Comparison of ENCODE assay signal across 13 cellular contexts in genomic region chr1:71089536-71090270, GRCh38. TPM values are rescaled to one million over a fixed set of nuclear protein-coding genes. Genes with fewer than 3 reads are reported as not detected.
DNase-seq lines count a peak whose midpoint lies in the region; ATAC-seq and TF ChIP-seq lines count a peak whose summit lies in the region.
"Had no signal": no experiment of that assay in that cellular context is flagged by ENCODE, and none has a peak within 500 bp of the region (broad histone marks: within the 10 kb centered on the region; RNA-seq: fewer than 3 reads in every experiment).

No MANE protein-coding gene starts in this region.

- H3K4me1 Mint-ChIP-seq in activated naive CD8-positive, alpha-beta T cell treated with anti-CD3 and anti-CD28 coated beads, Interleukin-2, amount 50 U/mL, for 24 hours = no peaks in the 10 kb centered on the region
- H3K4me1 Mint-ChIP-seq: activated CD4-positive, alpha-beta T cell treated with anti-CD3 and anti-CD28 coated beads, Interleukin-2, amount 10 ng/mL, durations not matched to agents 7 days and 5 days; central memory CD8-positive, alpha-beta T cell had no signal

- no peak for ATAC-seq in activated naive CD8-positive, alpha-beta T cell treated with anti-CD3 and anti-CD28 coated beads, Interleukin-2, amount 50 U/mL, for 24 hours
- no peak for ATAC-seq in HG02623 (IDR thresholded peaks at IDR 0.05; ENCODE audit: unreplicated experiment)
- ATAC-seq in left cardiac atrium = no peak
- ATAC-seq: left ventricle myocardium superior had no signal

- H3K4me1 ChIP-seq in sigmoid colon = peaks cover 0 to 14% (median 10%) of the 10 kb centered on the region in 4 donors
- H3K4me1 ChIP-seq: BLaER1 treated with 17β-estradiol and CSF1 and Interleukin-3, amounts not matched to agents 10 nM and 100 nM had no signal

- DNase-seq in COLO829 (ENCODE audit: low spot score) (peak; percentile 23), amniotic stem cell (lab: John Stamatoyannopoulos, UW) (peak; percentile 11), fibroblast of villous mesenchyme (ENCODE audit: low read depth) (peak; percentile 64), sigmoid colon (no peak), left cardiac atrium (no peak)
- DNase-seq in activated naive CD8-positive, alpha-beta T cell treated with anti-CD3 and anti-CD28 coated beads, Interleukin-2, amount 50 U/mL, for 24 hours = no peak
- no peak for DNase-seq in activated CD4-positive, CD25-positive, alpha-beta regulatory T cell (lab: John Stamatoyannopoulos, UW)
- DNase-seq: activated CD4-positive, alpha-beta T cell treated with anti-CD3 and anti-CD28 coated beads, Interleukin-2, amount 10 ng/mL, durations not matched to agents 7 days and 5 days; left ventricle myocardium superior had no signal

- H3K27ac ChIP-seq in sigmoid colon = peak overlapping the region; percentile 18 to 87 (median 52)
- H3K27ac ChIP-seq: BLaER1 treated with 17β-estradiol and CSF1 and Interleukin-3, amounts not matched to agents 10 nM and 100 nM had no signal

- 62 to 66% methylated on average over 6 of the region's 6 CpGs for WGBS in sigmoid colon, 2 donors

- TF ChIP-seq CTCF in fibroblast of villous mesenchyme (IDR thresholded peaks at IDR 0.05; ENCODE audit: insufficient read depth, low read depth, low read length) = no peak
- TF ChIP-seq CTCF in sigmoid colon (IDR thresholded peaks at IDR 0.05) = no peak

- intact Hi-C loops in sigmoid colon (cut with DNase I) (no loop called here), left cardiac atrium (cut with DNase I) (loop anchor here in 1 of 2 donors (5.0 kb wide), 1 partner anchor 418 kb away; no protein-coding TSS in a partner anchor)

- no peak overlapping the region for H3K27ac Mint-ChIP-seq in activated naive CD8-positive, alpha-beta T cell treated with anti-CD3 and anti-CD28 coated beads, Interleukin-2, amount 50 U/mL, for 24 hours
- H3K27ac Mint-ChIP-seq: activated CD4-positive, alpha-beta T cell treated with anti-CD3 and anti-CD28 coated beads, Interleukin-2, amount 10 ng/mL, durations not matched to agents 7 days and 5 days had no signal

- H3K36me3 ChIP-seq in sigmoid colon = no peaks in the 10 kb centered on the region
- H3K36me3 ChIP-seq: BLaER1 treated with 17β-estradiol and CSF1 and Interleukin-3, amounts not matched to agents 10 nM and 100 nM had no signal

- no peak for TF ChIP-seq EP300 in sigmoid colon (IDR thresholded peaks at IDR 0.05)

- H3K4me3 Mint-ChIP-seq in activated naive CD8-positive, alpha-beta T cell treated with anti-CD3 and anti-CD28 coated beads, Interleukin-2, amount 50 U/mL, for 24 hours = no peak overlapping the region
- H3K4me3 Mint-ChIP-seq: activated CD4-positive, alpha-beta T cell treated with anti-CD3 and anti-CD28 coated beads, Interleukin-2, amount 10 ng/mL, durations not matched to agents 7 days and 5 days; central memory CD8-positive, alpha-beta T cell had no signal

- H3K4me3 ChIP-seq in fibroblast of villous mesenchyme (ENCODE audit: low read depth, low read length) (no peak overlapping the region), sigmoid colon (no peak overlapping the region)
- H3K4me3 ChIP-seq: BLaER1 treated with 17β-estradiol and CSF1 and Interleukin-3, amounts not matched to agents 10 nM and 100 nM had no signal

- H3K27me3 Mint-ChIP-seq in activated naive CD8-positive, alpha-beta T cell treated with anti-CD3 and anti-CD28 coated beads, Interleukin-2, amount 50 U/mL, for 24 hours = peaks cover 13% of the 10 kb centered on the region

- H3K9me3 ChIP-seq in sigmoid colon = no peaks in the 10 kb centered on the region
- H3K9me3 ChIP-seq: BLaER1 treated with 17β-estradiol and CSF1 and Interleukin-3, amounts not matched to agents 10 nM and 100 nM had no signal

- TF ChIP-seq POLR2A in sigmoid colon (IDR thresholded peaks at IDR 0.05) = no peak

- H3K36me3 Mint-ChIP-seq in activated naive CD8-positive, alpha-beta T cell treated with anti-CD3 and anti-CD28 coated beads, Interleukin-2, amount 50 U/mL, for 24 hours (ENCODE audit: low read depth) = no peaks in the 10 kb centered on the region

- H3K9me3 Mint-ChIP-seq in activated naive CD8-positive, alpha-beta T cell treated with anti-CD3 and anti-CD28 coated beads, Interleukin-2, amount 50 U/mL, for 24 hours = no peaks in the 10 kb centered on the region
- H3K9me3 Mint-ChIP-seq: activated CD4-positive, alpha-beta T cell treated with anti-CD3 and anti-CD28 coated beads, Interleukin-2, amount 10 ng/mL, durations not matched to agents 7 days and 5 days; central memory CD8-positive, alpha-beta T cell had no signal

- H3K27me3 ChIP-seq in sigmoid colon = no peaks in the 10 kb centered on the region
- H3K27me3 ChIP-seq: BLaER1 treated with 17β-estradiol and CSF1 and Interleukin-3, amounts not matched to agents 10 nM and 100 nM had no signal

RNA-seq across cellular contexts. Expression of gene ZRANB2, which starts 8.9 kb away (rescaled TPM):
- total RNA-seq in fibroblast of villous mesenchyme (23.8 and 47.1 TPM in 2 replicates), sigmoid colon (100 to 1,000 TPM in 1 of 4 donors, 10 to 100 TPM in 3; 63.4 to 119 (median 85.2) TPM), left cardiac atrium (10 to 100 TPM; 49.2 to 54.5 TPM)
- polyA plus RNA-seq in sigmoid colon = 10 to 100 TPM; 18.5 to 44.3 (median 19.2) TPM

RNA-seq across cellular contexts. Expression of gene PTGER3, which starts 42.1 kb away (rescaled TPM):
- total RNA-seq in fibroblast of villous mesenchyme (0.86 and 0.97 TPM in 2 replicates), sigmoid colon (10 to 100 TPM; 26.8 to 52.4 (median 38.7) TPM), left cardiac atrium (10 to 100 TPM; 14.9 to 22.6 TPM)
- 1 to 10 TPM in 1 of 3 donors, under 1 TPM in 2; 0.46 to 4.0 (median 0.60) TPM for polyA plus RNA-seq in sigmoid colon
- total RNA-seq: G401 had no signal

Comparison
In these comparisons a context has a peak if more than half of its experiments do, and no peak if none do; other contexts are left out.
1. DNase-seq: peak in COLO829 (single experiment), amniotic stem cell (single experiment) and fibroblast of villous mesenchyme (single experiment); none in sigmoid colon (single experiment), activated naive CD8-positive, alpha-beta T cell treated with anti-CD3 and anti-CD28 coated beads, Interleukin-2, amount 50 U/mL, for 24 hours (single experiment), left cardiac atrium (single experiment) and activated CD4-positive, CD25-positive, alpha-beta regulatory T cell (0 of 4).